17 cellular contexts compared by ENCODE assay signal in genomic region chr9:5971740-5972139, GRCh38. TPM values are rescaled to one million over a fixed set of nuclear protein-coding genes. Genes with fewer than 3 reads are reported as not detected.
DNase-seq lines count a peak whose midpoint lies in the region; ATAC-seq and TF ChIP-seq lines count a peak whose summit lies in the region.
"Had no signal": no experiment of that assay in that cellular context is flagged by ENCODE, and none has a peak within 500 bp of the region (broad histone marks: within the 10 kb centered on the region; RNA-seq: fewer than 3 reads in every experiment).

No MANE protein-coding gene starts in this region.

- H3F3A ChIP-seq in GM23338 (replicated peaks; ENCODE audit: low read depth) (no peaks in the 10 kb centered on the region), PC-9 (ENCODE audit: insufficient read depth, low read depth) (no peaks in the 10 kb centered on the region)

- POLR2A ChIA-PET in PC-9 (lab: Charles Lee; ENCODE audit: unreplicated experiment): no interaction called here

- ATAC-seq in GM23338: no peak
- no peak for ATAC-seq in HG03045 (IDR thresholded peaks at IDR 0.05; ENCODE audit: unreplicated experiment)
- ATAC-seq: stimulated activated naive B cell treated with anti-CD40 and anti-IgM and Interleukin-4, amounts not matched to agents 10 μg/mL and 1 μg/mL and 100 μg/mL, for 72 hours had no signal

- CTCF ChIA-PET in PC-9 (lab: Charles Lee): no interaction called here

- H4K20me1 ChIP-seq in GM23338 (replicated peaks; ENCODE audit: insufficient read depth) (no peaks in the 10 kb centered on the region), PC-9 (ENCODE audit: insufficient read depth) (no peaks in the 10 kb centered on the region)

- H3K36me3 Mint-ChIP-seq in GM23338 (ENCODE audit: low read depth): peaks cover 22% of the 10 kb centered on the region; the same call in 2 of the 3 replicates
- H3K36me3 Mint-ChIP-seq in chondrocyte (ENCODE audit: low read depth): peaks cover 24% of the 10 kb centered on the region

- H3K27me3 Mint-ChIP-seq in GM23338 (ENCODE audit: insufficient read depth, low read depth, poor library complexity) (peaks cover 3% of the 10 kb centered on the region), chondrocyte (ENCODE audit: low read depth) (no peaks in the 10 kb centered on the region)
- H3K27me3 Mint-ChIP-seq: activated CD4-positive, alpha-beta memory T cell treated with anti-CD3 and anti-CD28 coated beads, Interleukin-2, amount 10 ng/mL, durations not matched to agents 7 days and 5 days; stimulated activated naive B cell treated with anti-CD40 and anti-IgM and Interleukin-4, amounts not matched to agents 10 μg/mL and 1 μg/mL and 100 μg/mL, for 72 hours had no signal

- no TSS peak for BruUV-seq in PC-9 (replicated peaks; lab: Mats Ljungman, UMichigan)

- no peak overlapping the region for H3K27ac ChIP-seq in GM23338 (ENCODE audit: low read depth)
- H3K27ac ChIP-seq in PC-9: 0 out of 2 replicates have a peak overlapping the region, but pooled peaks have one; percentile 16
- no peak overlapping the region for H3K27ac ChIP-seq in ascending aorta
- H3K27ac ChIP-seq: SK-N-MC had no signal

- H3K9me2 ChIP-seq in GM23338 (ENCODE audit: insufficient read depth) (no peaks in the 10 kb centered on the region), PC-9 (ENCODE audit: insufficient read depth) (no peaks in the 10 kb centered on the region)

- H2AFZ ChIP-seq in GM23338 (no peak overlapping the region), PC-9 (no peak overlapping the region)

- no peak overlapping the region for H3K4me3 Mint-ChIP-seq in GM23338
- no peak overlapping the region for H3K4me3 Mint-ChIP-seq in chondrocyte (ENCODE audit: unreplicated experiment)
- H3K4me3 Mint-ChIP-seq: activated CD4-positive, alpha-beta memory T cell treated with anti-CD3 and anti-CD28 coated beads, Interleukin-2, amount 10 ng/mL, durations not matched to agents 7 days and 5 days; endodermal cell; stimulated activated naive B cell treated with anti-CD40 and anti-IgM and Interleukin-4, amounts not matched to agents 10 μg/mL and 1 μg/mL and 100 μg/mL, for 72 hours had no signal

- no peak for DNase-seq in GM23338 (ENCODE audit: low spot score)
- no peak for DNase-seq in PC-9
- DNase-seq in chondrocyte (ENCODE audit: low spot score): no peak
- DNase-seq in retinal pigment epithelial cell (ENCODE audit: low read depth): peak; percentile 21
- DNase-seq in COR-L47 (lab: John Stamatoyannopoulos, UW): no peak
- DNase-seq in ascending aorta (ENCODE audit: low spot score in 2 of 2): no peak
- DNase-seq: activated CD4-positive, alpha-beta memory T cell treated with anti-CD3 and anti-CD28 coated beads, Interleukin-2, amount 10 ng/mL, durations not matched to agents 7 days and 5 days; activated gamma-delta T cell; DND-41; endodermal cell; glutamatergic neuron; NCI-H1417; NCI-H345; stimulated activated naive B cell treated with anti-CD40 and anti-IgM and Interleukin-4, amounts not matched to agents 10 μg/mL and 1 μg/mL and 100 μg/mL, for 72 hours had no signal

- H3K27me3 ChIP-seq in GM23338 (ENCODE audit: insufficient read depth) (no peaks in the 10 kb centered on the region), PC-9 (ENCODE audit: insufficient read depth, low read depth) (no peaks in the 10 kb centered on the region), ascending aorta (no peaks in the 10 kb centered on the region)

- TF ChIP-seq CTCF in GM23338 (conservative IDR thresholded peaks at IDR 0.05; ENCODE audit: low read depth in 2 of 2) (no peak), PC-9 (conservative IDR thresholded peaks at IDR 0.05) (no peak), chondrocyte (IDR thresholded peaks at IDR 0.05) (no peak), retinal pigment epithelial cell (conservative IDR thresholded peaks at IDR 0.05; ENCODE audit: low read depth, low read length) (no peak), ascending aorta (IDR thresholded peaks at IDR 0.05) (no peak)

- H3K4me3 ChIP-seq in GM23338: no peak overlapping the region
- no peak overlapping the region for H3K4me3 ChIP-seq in PC-9
- H3K4me3 ChIP-seq in retinal pigment epithelial cell (ENCODE audit: low read length): no peak overlapping the region
- H3K4me3 ChIP-seq in ascending aorta: no peak overlapping the region
- H3K4me3 ChIP-seq: HAP-1, SK-N-MC had no signal

- H3K4me1 ChIP-seq in GM23338 (ENCODE audit: insufficient read depth) (no peaks in the 10 kb centered on the region), PC-9 (replicated peaks; ENCODE audit: insufficient read depth) (no peaks in the 10 kb centered on the region), ascending aorta (peaks cover 0 to 6% of the 10 kb centered on the region in 2 donors)
- H3K4me1 ChIP-seq: HAP-1 had no signal

- H3K79me2 ChIP-seq in GM23338 (replicated peaks; ENCODE audit: insufficient read depth): no peaks in the 10 kb centered on the region
- H3K79me2 ChIP-seq in PC-9 (ENCODE audit: low read depth): no peaks in the 10 kb centered on the region; the same call in 1 of the 2 replicates

- H3K4me2 ChIP-seq in GM23338 (no peak overlapping the region), PC-9 (no peak overlapping the region)

- no peaks in the 10 kb centered on the region for H3K9me3 ChIP-seq in PC-9 (ENCODE audit: insufficient read depth, low read depth)
- H3K9me3 ChIP-seq in ascending aorta: no peaks in the 10 kb centered on the region
- H3K9me3 ChIP-seq: HAP-1 had no signal

- H3K36me3 ChIP-seq in GM23338 (ENCODE audit: insufficient read depth) (0 out of 2 replicates have a peak, but pooled peaks cover 5% of the 10 kb centered on the region), PC-9 (ENCODE audit: low read depth) (no peaks in the 10 kb centered on the region), ascending aorta (peaks cover 10 to 21% of the 10 kb centered on the region in 2 donors)
- H3K36me3 ChIP-seq: HAP-1 had no signal

- H3K4me1 Mint-ChIP-seq in GM23338: no peaks in the 10 kb centered on the region
- H3K4me1 Mint-ChIP-seq in chondrocyte (ENCODE audit: low read depth): peaks cover 14% of the 10 kb centered on the region

- peak overlapping the region; percentile 10 for H3K27ac Mint-ChIP-seq in GM23338
- H3K27ac Mint-ChIP-seq in chondrocyte (ENCODE audit: unreplicated experiment): peak overlapping the region; percentile 52
- H3K27ac Mint-ChIP-seq: activated CD4-positive, alpha-beta memory T cell treated with anti-CD3 and anti-CD28 coated beads, Interleukin-2, amount 10 ng/mL, durations not matched to agents 7 days and 5 days; endodermal cell; stimulated activated naive B cell treated with anti-CD40 and anti-IgM and Interleukin-4, amounts not matched to agents 10 μg/mL and 1 μg/mL and 100 μg/mL, for 72 hours had no signal

- intact Hi-C loops in PC-9 (cut with micrococcal nuclease; ENCODE audit: unreplicated experiment) (no loop called here), ascending aorta (cut with DNase I) (no loop called here)

- H3K9me3 Mint-ChIP-seq in GM23338 (no peaks in the 10 kb centered on the region; the same call in 1 of the 3 replicates), chondrocyte (ENCODE audit: low read depth) (peaks cover 9% of the 10 kb centered on the region)
- H3K9me3 Mint-ChIP-seq: activated CD4-positive, alpha-beta memory T cell treated with anti-CD3 and anti-CD28 coated beads, Interleukin-2, amount 10 ng/mL, durations not matched to agents 7 days and 5 days had no signal

TF ChIP-seq in GM23338, 12 proteins besides CTCF, POLR2A, EP300 and RAD21 (continues in another document):
- no peak for TF ChIP-seq CREB1 (CRISPR knock-in tag; IDR thresholded peaks at IDR 0.05; ENCODE audit: low read depth)
- TF ChIP-seq STAT1 (IDR thresholded peaks at IDR 0.05; ENCODE audit: unreplicated experiment): no peak
- no peak for TF ChIP-seq NANOG (IDR thresholded peaks at IDR 0.05; ENCODE audit: borderline replicate concordance)
- no peak for TF ChIP-seq JUNB (IDR thresholded peaks at IDR 0.05; ENCODE audit: unreplicated experiment)
- TF ChIP-seq ZNF114 (CRISPR knock-in tag; IDR thresholded peaks at IDR 0.05): no peak
- no peak for TF ChIP-seq EZH2phosphoT487 (IDR thresholded peaks at IDR 0.05; ENCODE audit: unreplicated experiment)

RNA-seq across cellular contexts. Expression of gene RANBP6, which starts 43.7 kb away (rescaled TPM):
- total RNA-seq in GM23338 (2014; rRNA removed; shearing (Covaris generic)): 23.6 and 26.4 TPM in 2 replicates
- 6.6 and 9.4 TPM in 2 replicates for polyA plus RNA-seq in GM23338 (2016; fragmentation: Nextera tagmentation; extraction: Ambion mirVana)
- 7.4 and 7.9 TPM in 2 replicates for total RNA-seq in PC-9 (2021)
- total RNA-seq in chondrocyte: 14.4 to 21.5 TPM (median 16.4 TPM) in 3 replicates
- total RNA-seq in ascending aorta: 8.3 TPM
